12 cellular contexts compared by ENCODE assay signal in the genomic region with DNA sequence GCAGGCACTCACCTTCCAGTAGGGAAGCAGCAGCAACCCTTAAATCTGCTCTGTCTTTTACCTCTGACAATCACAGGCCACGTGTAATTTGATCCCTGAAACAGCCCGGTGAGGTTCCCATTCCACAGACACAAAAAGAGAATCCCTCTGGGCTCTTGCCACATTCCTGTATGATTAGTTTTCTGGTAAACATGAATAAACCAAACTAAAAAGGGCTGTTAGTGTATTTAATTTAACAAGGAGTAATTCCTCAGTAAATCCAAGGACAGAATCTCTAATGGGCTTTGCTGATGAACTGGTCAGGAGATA.
A peak's percentile ranks its signal among the peaks of the same experiment; 100 is the strongest.
DNase-seq lines count a peak whose midpoint lies in the region; ATAC-seq and TF ChIP-seq lines count a peak whose summit lies in the region.
"Had no signal": no experiment of that assay in that cellular context is flagged by ENCODE, and none has a peak within 500 bp of the region (broad histone marks: within the 10 kb centered on the region; RNA-seq: fewer than 3 reads in every experiment).

No MANE protein-coding gene starts in this region.

- H3K27me3 ChIP-seq in endodermal cell (ENCODE audit: control insufficient read depth, insufficient read depth, low read length, poor library complexity, severe bottlenecking) (no peaks in the 10 kb centered on the region), upper lobe of left lung (no peaks in the 10 kb centered on the region), right atrium auricular region (no peaks in the 10 kb centered on the region)
- H3K27me3 ChIP-seq: left lung had no signal

- H3K4me1 Mint-ChIP-seq in endodermal cell (peaks cover 25% of the 10 kb centered on the region), nephron (peaks cover 42% of the 10 kb centered on the region)
- H3K4me1 Mint-ChIP-seq: stimulated activated effector memory CD8-positive, alpha-beta T cell treated with anti-CD3 and anti-CD28 coated beads, Interleukin-12 subunit alpha, Interleukin-12 subunit beta, amount 100 ng/mL, for 72 hours had no signal

- H3K36me3 Mint-ChIP-seq in endodermal cell (ENCODE audit: low read depth) (no peaks in the 10 kb centered on the region), nephron (ENCODE audit: low read depth) (no peaks in the 10 kb centered on the region)
- H3K36me3 Mint-ChIP-seq: stimulated activated effector memory CD8-positive, alpha-beta T cell treated with anti-CD3 and anti-CD28 coated beads, Interleukin-12 subunit alpha, Interleukin-12 subunit beta, amount 100 ng/mL, for 72 hours had no signal

- H3K27ac Mint-ChIP-seq in endodermal cell = peak overlapping the region; percentile 15
- H3K27ac Mint-ChIP-seq in nephron = peak overlapping the region; percentile 24 to 87 (median 72)
- H3K27ac Mint-ChIP-seq: stimulated activated effector memory CD8-positive, alpha-beta T cell treated with anti-CD3 and anti-CD28 coated beads, Interleukin-12 subunit alpha, Interleukin-12 subunit beta, amount 100 ng/mL, for 72 hours had no signal

- no peaks in the 10 kb centered on the region for H3K36me3 ChIP-seq in endodermal cell (ENCODE audit: control insufficient read depth, insufficient read depth, low read length)
- no peaks in the 10 kb centered on the region for H3K36me3 ChIP-seq in upper lobe of left lung
- H3K36me3 ChIP-seq in right atrium auricular region = no peaks in the 10 kb centered on the region
- H3K36me3 ChIP-seq: left lung had no signal

- no peak for TF ChIP-seq EP300 in upper lobe of left lung (IDR thresholded peaks at IDR 0.05)

- H3K27me3 Mint-ChIP-seq in endodermal cell (ENCODE audit: insufficient read depth) (peaks cover 4% of the 10 kb centered on the region), nephron (ENCODE audit: low read depth) (peaks cover 21% of the 10 kb centered on the region)

- TF ChIP-seq CTCF in endodermal cell (conservative IDR thresholded peaks at IDR 0.05) (no peak), nephron (IDR thresholded peaks at IDR 0.05; ENCODE audit: unreplicated experiment in 3 of 3) (no peak), upper lobe of left lung (IDR thresholded peaks at IDR 0.05) (no peak), right atrium auricular region (IDR thresholded peaks at IDR 0.05) (no peak)

- ATAC-seq in upper lobe of left lung (ENCODE audit: low FRiP score in 2 of 2) = no peak
- ATAC-seq: stimulated activated effector memory CD8-positive, alpha-beta T cell treated with anti-CD3 and anti-CD28 coated beads, Interleukin-12 subunit alpha, Interleukin-12 subunit beta, amount 100 ng/mL, for 72 hours had no signal

- H3K27ac ChIP-seq in endodermal cell (ENCODE audit: low read depth, low read length) = no peak overlapping the region
- no peak overlapping the region for H3K27ac ChIP-seq in upper lobe of left lung
- H3K27ac ChIP-seq in right atrium auricular region = peak overlapping the region in 1 of 2 donors; percentile 71

- H3K9me3 ChIP-seq in endodermal cell (ENCODE audit: control insufficient read depth, low read length) (peaks cover 5% of the 10 kb centered on the region), upper lobe of left lung (peaks cover 0 to 3% (median 0%) of the 10 kb centered on the region in 4 donors), right atrium auricular region (peaks cover 0 to 6% of the 10 kb centered on the region in 2 donors)
- H3K9me3 ChIP-seq: left lung had no signal

- H3K4me3 ChIP-seq in endodermal cell (ENCODE audit: low read length) (no peak overlapping the region), upper lobe of left lung (no peak overlapping the region), right atrium auricular region (no peak overlapping the region)
- H3K4me3 ChIP-seq: left lung had no signal

- H3K4me1 ChIP-seq in endodermal cell (ENCODE audit: control insufficient read depth, insufficient read depth, low read length) = peaks cover 7% of the 10 kb centered on the region
- H3K4me1 ChIP-seq in upper lobe of left lung = peaks cover 7 to 24% (median 18%) of the 10 kb centered on the region in 4 donors
- peaks cover 0 to 46% of the 10 kb centered on the region in 2 donors for H3K4me1 ChIP-seq in right atrium auricular region

- WGBS in endodermal cell (ENCODE audit: insufficient coverage in 1 of 2, insufficient read length in 1 of 2), 2 experiments = 3 to 20% methylated on average over 1 to 2 of the region's 2 CpGs
- WGBS in upper lobe of left lung, 2 donors = 41 to 57% methylated on average over 2 of the region's 2 CpGs

- H3K9me3 Mint-ChIP-seq in endodermal cell (peaks cover 3% of the 10 kb centered on the region), nephron (no peaks in the 10 kb centered on the region)
- H3K9me3 Mint-ChIP-seq: stimulated activated effector memory CD8-positive, alpha-beta T cell treated with anti-CD3 and anti-CD28 coated beads, Interleukin-12 subunit alpha, Interleukin-12 subunit beta, amount 100 ng/mL, for 72 hours had no signal

- H3K9ac ChIP-seq in endodermal cell (ENCODE audit: extremely low read depth, low read length, poor library complexity, severe bottlenecking) = no peak overlapping the region

- H3K4me3 Mint-ChIP-seq in endodermal cell = no peak overlapping the region
- H3K4me3 Mint-ChIP-seq in nephron = no peak overlapping the region
- H3K4me3 Mint-ChIP-seq: stimulated activated effector memory CD8-positive, alpha-beta T cell treated with anti-CD3 and anti-CD28 coated beads, Interleukin-12 subunit alpha, Interleukin-12 subunit beta, amount 100 ng/mL, for 72 hours had no signal

- no peak for TF ChIP-seq POLR2A in upper lobe of left lung (IDR thresholded peaks at IDR 0.05)

- DNase-seq in Daoy (ENCODE audit: low read depth) = peak; percentile 63
- DNase-seq in NCI-H69 (lab: John Stamatoyannopoulos, UW) = peak; percentile 83
- DNase-seq in endodermal cell = peak; percentile 63
- DNase-seq in activated effector memory CD4-positive, alpha-beta T cell treated with anti-CD3 and anti-CD28 coated beads, Interleukin-2, amount 50 U/mL, for 16 hours = no peak
- no peak for DNase-seq in upper lobe of left lung
- no peak for DNase-seq in activated gamma-delta T cell treated with Interleukin-2 at 50 U/mL for 16 hours
- DNase-seq in right atrium auricular region (ENCODE audit: low spot score) = no peak
- DNase-seq: DMS153; effector memory CD4-positive, alpha-beta T cell; left lung had no signal

Comparison
In these comparisons a context has a peak if more than half of its experiments do, and no peak if none do; other contexts are left out.
1. DNase-seq: peak in Daoy (single experiment), NCI-H69 (single experiment) and endodermal cell (single experiment); none in activated effector memory CD4-positive, alpha-beta T cell treated with anti-CD3 and anti-CD28 coated beads, Interleukin-2, amount 50 U/mL, for 16 hours (single experiment), upper lobe of left lung (0 of 2), activated gamma-delta T cell treated with Interleukin-2 at 50 U/mL for 16 hours (single experiment) and right atrium auricular region (single experiment).